1 cellular context compared by ENCODE assay signal in the genomic region with DNA sequence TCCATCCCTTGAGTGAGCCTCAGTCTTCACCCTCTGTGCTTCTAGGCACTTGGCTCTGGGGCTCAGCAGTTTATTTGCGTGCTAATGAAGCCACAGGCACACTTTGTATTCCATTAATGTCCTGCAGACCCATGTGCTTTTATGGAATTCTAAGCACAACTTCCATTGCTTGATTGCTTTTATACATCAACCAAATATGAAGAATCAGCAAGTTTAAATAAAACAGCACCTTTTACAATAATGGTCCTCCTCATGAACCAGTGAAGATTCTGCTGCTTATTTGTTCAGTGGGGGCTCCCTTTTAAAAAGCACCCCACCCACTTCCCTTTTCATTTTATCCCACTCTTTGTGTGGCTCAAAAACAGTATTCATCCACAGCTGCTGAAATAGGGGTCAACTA.
TF ChIP-seq lines count a peak whose summit lies in the region.

No MANE protein-coding gene starts in this region.

TF ChIP-seq in GM23338, 12 proteins besides CTCF, POLR2A, EP300 and RAD21 (continued from another document):
- TF ChIP-seq, protein P1, sequence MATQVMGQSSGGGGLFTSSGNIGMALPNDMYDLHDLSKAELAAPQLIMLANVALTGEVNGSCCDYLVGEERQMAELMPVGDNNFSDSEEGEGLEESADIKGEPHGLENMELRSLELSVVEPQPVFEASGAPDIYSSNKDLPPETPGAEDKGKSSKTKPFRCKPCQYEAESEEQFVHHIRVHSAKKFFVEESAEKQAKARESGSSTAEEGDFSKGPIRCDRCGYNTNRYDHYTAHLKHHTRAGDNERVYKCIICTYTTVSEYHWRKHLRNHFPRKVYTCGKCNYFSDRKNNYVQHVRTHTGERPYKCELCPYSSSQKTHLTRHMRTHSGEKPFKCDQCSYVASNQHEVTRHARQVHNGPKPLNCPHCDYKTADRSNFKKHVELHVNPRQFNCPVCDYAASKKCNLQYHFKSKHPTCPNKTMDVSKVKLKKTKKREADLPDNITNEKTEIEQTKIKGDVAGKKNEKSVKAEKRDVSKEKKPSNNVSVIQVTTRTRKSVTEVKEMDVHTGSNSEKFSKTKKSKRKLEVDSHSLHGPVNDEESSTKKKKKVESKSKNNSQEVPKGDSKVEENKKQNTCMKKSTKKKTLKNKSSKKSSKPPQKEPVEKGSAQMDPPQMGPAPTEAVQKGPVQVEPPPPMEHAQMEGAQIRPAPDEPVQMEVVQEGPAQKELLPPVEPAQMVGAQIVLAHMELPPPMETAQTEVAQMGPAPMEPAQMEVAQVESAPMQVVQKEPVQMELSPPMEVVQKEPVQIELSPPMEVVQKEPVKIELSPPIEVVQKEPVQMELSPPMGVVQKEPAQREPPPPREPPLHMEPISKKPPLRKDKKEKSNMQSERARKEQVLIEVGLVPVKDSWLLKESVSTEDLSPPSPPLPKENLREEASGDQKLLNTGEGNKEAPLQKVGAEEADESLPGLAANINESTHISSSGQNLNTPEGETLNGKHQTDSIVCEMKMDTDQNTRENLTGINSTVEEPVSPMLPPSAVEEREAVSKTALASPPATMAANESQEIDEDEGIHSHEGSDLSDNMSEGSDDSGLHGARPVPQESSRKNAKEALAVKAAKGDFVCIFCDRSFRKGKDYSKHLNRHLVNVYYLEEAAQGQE (IDR thresholded peaks at IDR 0.05; ENCODE audit: unreplicated experiment) = no peak
- TF ChIP-seq NANOG (IDR thresholded peaks at IDR 0.05; ENCODE audit: borderline replicate concordance) (no peak), ZNF331 (CRISPR knock-in tag; IDR thresholded peaks at IDR 0.05; ENCODE audit: low read depth) (no peak), CREB1 (CRISPR knock-in tag; IDR thresholded peaks at IDR 0.05; ENCODE audit: low read depth) (no peak), EZH2 (IDR thresholded peaks at IDR 0.05; ENCODE audit: low read depth, unreplicated experiment) (no peak), EZH2phosphoT487 (IDR thresholded peaks at IDR 0.05; ENCODE audit: unreplicated experiment) (no peak), JUNB (IDR thresholded peaks at IDR 0.05; ENCODE audit: unreplicated experiment) (no peak), STAT1 (IDR thresholded peaks at IDR 0.05; ENCODE audit: unreplicated experiment) (no peak)
- TF ChIP-seq, protein P2, sequence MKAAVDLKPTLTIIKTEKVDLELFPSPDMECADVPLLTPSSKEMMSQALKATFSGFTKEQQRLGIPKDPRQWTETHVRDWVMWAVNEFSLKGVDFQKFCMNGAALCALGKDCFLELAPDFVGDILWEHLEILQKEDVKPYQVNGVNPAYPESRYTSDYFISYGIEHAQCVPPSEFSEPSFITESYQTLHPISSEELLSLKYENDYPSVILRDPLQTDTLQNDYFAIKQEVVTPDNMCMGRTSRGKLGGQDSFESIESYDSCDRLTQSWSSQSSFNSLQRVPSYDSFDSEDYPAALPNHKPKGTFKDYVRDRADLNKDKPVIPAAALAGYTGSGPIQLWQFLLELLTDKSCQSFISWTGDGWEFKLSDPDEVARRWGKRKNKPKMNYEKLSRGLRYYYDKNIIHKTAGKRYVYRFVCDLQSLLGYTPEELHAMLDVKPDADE (IDR thresholded peaks at IDR 0.05) = no peak
